Comparison of ENCODE assay signal across 35 cellular contexts in the genomic region with DNA sequence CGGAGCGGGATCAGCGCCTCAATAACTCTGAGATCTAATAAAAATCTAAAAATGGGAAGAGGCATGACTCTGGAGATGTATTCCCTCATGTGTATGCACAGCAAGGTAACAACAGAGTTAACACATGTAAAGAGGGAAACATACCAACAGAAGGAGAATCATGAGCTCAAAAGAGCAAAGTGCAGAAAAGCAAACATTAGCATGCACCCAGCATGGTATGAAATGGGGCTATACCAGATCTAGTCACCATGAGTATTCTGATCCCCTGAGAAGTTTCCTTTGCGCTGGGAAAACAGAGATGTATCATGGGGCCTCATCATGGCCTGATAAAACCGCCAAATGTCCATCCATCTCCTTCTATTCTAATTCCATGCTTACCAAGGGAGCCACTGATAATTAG.
DNase-seq lines count a peak whose midpoint lies in the region; ATAC-seq, FAIRE-seq and TF ChIP-seq lines count a peak whose summit lies in the region.
"Had no signal": no experiment of that assay in that cellular context is flagged by ENCODE, and none has a peak within 500 bp of the region (broad histone marks: within the 10 kb centered on the region; RNA-seq: fewer than 3 reads in every experiment).

No MANE protein-coding gene starts in this region.

- peaks cover 2% of the 10 kb centered on the region for H3K27me3 Mint-ChIP-seq in GM23338 (ENCODE audit: insufficient read depth, low read depth, poor library complexity)
- no peaks in the 10 kb centered on the region for H3K27me3 Mint-ChIP-seq in nephron progenitor cell (ENCODE audit: low read depth, poor library complexity)
- H3K27me3 Mint-ChIP-seq: B cell; CD4-positive, alpha-beta memory T cell; CD4-positive, alpha-beta T cell; CD8-positive, alpha-beta memory T cell had no signal

- TF ChIP-seq CTCF in GM23338 (conservative IDR thresholded peaks at IDR 0.05; ENCODE audit: low read depth in 2 of 2) = no peak
- no peak for TF ChIP-seq CTCF in HepG2 (CRISPR knock-in tag; IDR thresholded peaks at IDR 0.05)
- no peak for TF ChIP-seq CTCF in nephron progenitor cell (IDR thresholded peaks at IDR 0.05)

- no peaks in the 10 kb centered on the region for H4K20me1 ChIP-seq in GM23338 (replicated peaks; ENCODE audit: insufficient read depth)
- no peaks in the 10 kb centered on the region for H4K20me1 ChIP-seq in HepG2 (ENCODE audit: insufficient read depth, low read length)
- H4K20me1 ChIP-seq: BLaER1 had no signal

- peak overlapping the region; percentile 82; the same call in 1 of the 2 replicates for H3K27ac Mint-ChIP-seq in GM23338
- H3K27ac Mint-ChIP-seq in nephron progenitor cell = peak overlapping the region; percentile 34
- H3K27ac Mint-ChIP-seq: B cell; CD14-positive monocyte; CD4-positive, alpha-beta memory T cell; CD4-positive, alpha-beta T cell; CD4-positive, CD25-positive, alpha-beta regulatory T cell; CD8-positive, alpha-beta memory T cell; CD8-positive, alpha-beta T cell had no signal

- WGBS in HepG2 (ENCODE audit: low lambda C conversion rate) = 93% methylated on average over 5 of the region's 5 CpGs

- no peak overlapping the region for H3K4me3 ChIP-seq in GM23338
- H3K4me3 ChIP-seq in HepG2 (replicated peaks in 1 of 3; ENCODE audit: insufficient read depth in 1 of 3, low read depth in 2 of 3, low read length in 3 of 3) = no peak overlapping the region
- H3K4me3 ChIP-seq: A549; BLaER1; BLaER1 treated with 17β-estradiol and CSF1 and Interleukin-3, amounts not matched to agents 10 nM and 100 nM had no signal

- H3K36me3 ChIP-seq in GM23338 (ENCODE audit: insufficient read depth) = no peaks in the 10 kb centered on the region
- H3K36me3 ChIP-seq in HepG2 (replicated peaks in 1 of 2; ENCODE audit: control insufficient read depth in 1 of 2, insufficient read depth in 2 of 2, low read length in 2 of 2) = no peaks in the 10 kb centered on the region

- no peak overlapping the region for H3K4me2 ChIP-seq in GM23338
- H3K4me2 ChIP-seq in HepG2 (ENCODE audit: low read depth, low read length) = peak overlapping the region; percentile 30; the same call in 1 of the 2 replicates
- H3K4me2 ChIP-seq: A549; BLaER1; BLaER1 treated with 17β-estradiol and CSF1 and Interleukin-3, amounts not matched to agents 10 nM and 100 nM had no signal

- H3K4me3 Mint-ChIP-seq in GM23338 (no peak overlapping the region), nephron progenitor cell (no peak overlapping the region)
- H3K4me3 Mint-ChIP-seq: B cell; CD14-positive monocyte; CD4-positive, alpha-beta memory T cell; CD4-positive, alpha-beta T cell; CD4-positive, CD25-positive, alpha-beta regulatory T cell; CD8-positive, alpha-beta memory T cell; CD8-positive, alpha-beta T cell had no signal

- H3K9me3 ChIP-seq in HepG2 (ENCODE audit: low read length) = no peaks in the 10 kb centered on the region
- H3K9me3 ChIP-seq: A549; BE2C; BLaER1; BLaER1 treated with 17β-estradiol and CSF1 and Interleukin-3, amounts not matched to agents 10 nM and 100 nM; Caco-2 had no signal

- no peaks in the 10 kb centered on the region for H3K36me3 Mint-ChIP-seq in GM23338 (ENCODE audit: low read depth)
- peaks cover 25% of the 10 kb centered on the region for H3K36me3 Mint-ChIP-seq in nephron progenitor cell (ENCODE audit: low read depth)
- H3K36me3 Mint-ChIP-seq: CD4-positive, CD25-positive, alpha-beta regulatory T cell had no signal

- in situ Hi-C loops in HepG2 (cut with HindIII; ENCODE audit: extremely low pct_ligation_motif_present, low pct_unique_long_range_greater_than_20kb) = no loop called here

- H3K9ac ChIP-seq in HepG2 (ENCODE audit: insufficient read depth, low read depth, low read length) = no peak overlapping the region
- H3K9ac ChIP-seq: BLaER1; BLaER1 treated with 17β-estradiol and CSF1 and Interleukin-3, amounts not matched to agents 10 nM and 100 nM had no signal

- intact Hi-C loops in HepG2 (cut with micrococcal nuclease; ENCODE audit: unreplicated experiment) (no loop called here), posterior cingulate gyrus (cut with DNase I) (no loop called here)

- no peak for TF ChIP-seq POLR2A in HepG2 (IDR thresholded peaks at IDR 0.05; ENCODE audit: insufficient read depth in 1 of 2, low read depth in 2 of 2, low read length in 2 of 2)

- ATAC-seq in GM23338 = no peak
- peak; percentile 98 for ATAC-seq in HepG2
- no peak for ATAC-seq in GM18868 (IDR thresholded peaks at IDR 0.05; ENCODE audit: unreplicated experiment)
- no peak for ATAC-seq in HG03565 (IDR thresholded peaks at IDR 0.05; ENCODE audit: unreplicated experiment)
- ATAC-seq: A549; CD8-positive, alpha-beta T cell had no signal

- H3K27me3 ChIP-seq in GM23338 (ENCODE audit: insufficient read depth) (no peaks in the 10 kb centered on the region), HepG2 (ENCODE audit: control insufficient read depth in 1 of 2, insufficient read depth in 2 of 2, low read length in 2 of 2) (no peaks in the 10 kb centered on the region)
- H3K27me3 ChIP-seq: BE2C; BLaER1; BLaER1 treated with 17β-estradiol and CSF1 and Interleukin-3, amounts not matched to agents 10 nM and 100 nM had no signal

- no peak overlapping the region for H3K27ac ChIP-seq in GM23338 (ENCODE audit: low read depth)
- H3K27ac ChIP-seq in HepG2 (ENCODE audit: extremely low read length, insufficient read depth, low read length) = peak overlapping the region; percentile 61
- H3K27ac ChIP-seq: 22Rv1; A549; BLaER1; BLaER1 treated with 17β-estradiol and CSF1 and Interleukin-3, amounts not matched to agents 10 nM and 100 nM; C4-2B had no signal

- no peak for DNase-seq in GM23338 (ENCODE audit: low spot score)
- DNase-seq in HepG2 (ENCODE audit: low spot score) = peak; percentile 63
- DNase-seq in nephron progenitor cell = no peak
- no peak for DNase-seq in posterior cingulate gyrus
- DNase-seq: 8988T; ACHN; AML-193; BE2C; C1 segment of cervical spinal cord; Caco-2; Calu3; CD4-positive, alpha-beta memory T cell; CD4-positive, alpha-beta T cell; CD4-positive, CD25-positive, alpha-beta regulatory T cell; CD8-positive, alpha-beta memory T cell; CD8-positive, alpha-beta T cell; COR-L47; DMS 273 treated with DMSO at 0.1 percent for 48 hours; DMS153; DMS53; DMS79; DMS79 treated with DMSO at 0.1 percent for 48 hours; DND-41; EL had no signal

- TF ChIP-seq EP300 in HepG2 (IDR thresholded peaks at IDR 0.05; ENCODE audit: low read depth in 2 of 2, low read length in 2 of 2) (0 out of 4 replicates have a peak, but pooled peaks of 1 of the 2 experiments have one; percentile 36), HepG2 (CRISPR knock-in tag; IDR thresholded peaks at IDR 0.05; ENCODE audit: borderline replicate concordance) (no peak)

- POLR2A ChIA-PET in HepG2 (lab: Yijun Ruan, JAX) = no interaction called here

- CTCF ChIA-PET in HepG2 (lab: Yijun Ruan, JAX; ENCODE audit: low intra/inter-chr PET ratio, low total read pairs) = no interaction called here

- H2AFZ ChIP-seq in GM23338 = no peak overlapping the region
- no peak overlapping the region for H2AFZ ChIP-seq in HepG2 (ENCODE audit: low read length)

- H3K79me2 ChIP-seq in GM23338 (replicated peaks; ENCODE audit: insufficient read depth) (no peaks in the 10 kb centered on the region), HepG2 (ENCODE audit: insufficient read depth, low read length) (no peaks in the 10 kb centered on the region)

- BruUV-seq in HepG2 (replicated peaks; lab: Mats Ljungman, UMichigan) = no TSS peak

- H3K9me3 Mint-ChIP-seq in GM23338 (no peaks in the 10 kb centered on the region), nephron progenitor cell (no peaks in the 10 kb centered on the region)
- H3K9me3 Mint-ChIP-seq: CD14-positive monocyte; CD4-positive, alpha-beta memory T cell; CD4-positive, alpha-beta T cell; CD4-positive, CD25-positive, alpha-beta regulatory T cell; CD8-positive, alpha-beta memory T cell; CD8-positive, alpha-beta T cell had no signal

- H3K9me2 ChIP-seq in GM23338 (ENCODE audit: insufficient read depth) = no peaks in the 10 kb centered on the region

- H3K4me1 Mint-ChIP-seq in GM23338 (no peaks in the 10 kb centered on the region; the same call in 1 of the 3 replicates), nephron progenitor cell (no peaks in the 10 kb centered on the region)
- H3K4me1 Mint-ChIP-seq: B cell; CD14-positive monocyte; CD4-positive, alpha-beta memory T cell; CD4-positive, CD25-positive, alpha-beta regulatory T cell; CD8-positive, alpha-beta memory T cell had no signal

- no peak for TF ChIP-seq RAD21 in HepG2 (CRISPR knock-in tag; IDR thresholded peaks at IDR 0.05)

- no peaks in the 10 kb centered on the region for H3F3A ChIP-seq in GM23338 (replicated peaks; ENCODE audit: low read depth)

- peak; percentile 34 for FAIRE-seq in HepG2 (lab: Jason Lieb, UNC)
- FAIRE-seq: A204.1, D721Med had no signal

- H3K4me1 ChIP-seq in GM23338 (ENCODE audit: insufficient read depth) (peaks cover 12% of the 10 kb centered on the region; the same call in 1 of the 2 replicates), HepG2 (ENCODE audit: insufficient read depth, low read length) (peaks cover 17% of the 10 kb centered on the region)
- H3K4me1 ChIP-seq: A549; BE2C; BLaER1; BLaER1 treated with 17β-estradiol and CSF1 and Interleukin-3, amounts not matched to agents 10 nM and 100 nM; Caco-2 had no signal

TF ChIP-seq in HepG2, 621 proteins besides CTCF, POLR2A, EP300 and RAD21 (continues in another document):
- TF ChIP-seq NBN (conservative IDR thresholded peaks at IDR 0.05) = no peak
